Comparison of ENCODE assay signal across 24 cellular contexts in genomic region chrX:101691823-101692222, GRCh38.
"Had no signal": no experiment of that assay in that cellular context is flagged by ENCODE, and none has a peak within 500 bp of the region (broad histone marks: within the 10 kb centered on the region; RNA-seq: fewer than 3 reads in every experiment).

No MANE protein-coding gene starts in this region.

- H3K4me1 ChIP-seq: ascending aorta, esophagus squamous epithelium, gastrocnemius medialis, spleen, tibial nerve had no signal

- DNase-seq: activated CD4-positive, alpha-beta T cell treated with anti-CD3 and anti-CD28 coated beads for 48 hours; activated CD4-positive, alpha-beta T cell treated with anti-CD3 and anti-CD28 coated beads, Interleukin-2, amount 50 U/mL, for 48 hours; activated CD8-positive, alpha-beta memory T cell treated with anti-CD3 and anti-CD28 coated beads for 24 hours; activated effector memory CD4-positive, alpha-beta T cell treated with anti-CD3 and anti-CD28 coated beads, Interleukin-2, amount 50 U/mL, for 16 hours; activated naive CD4-positive, alpha-beta T cell treated with anti-CD3 and anti-CD28 coated beads for 36 hours; activated naive CD8-positive, alpha-beta T cell treated with anti-CD3 and anti-CD28 coated beads for 36 hours; brain microvascular endothelial cell; esophagus squamous epithelium; gastrocnemius medialis; glutamatergic neuron; islet precursor cell; naive B cell; nucleus accumbens; right cardiac atrium; spleen; stimulated activated naive CD4-positive, alpha-beta T cell; T-helper 17 cell; T1000; WERI-Rb-1 had no signal

- H3K36me3 ChIP-seq: ascending aorta, brain microvascular endothelial cell, esophagus squamous epithelium, gastrocnemius medialis, spleen, tibial nerve, WERI-Rb-1 had no signal

- H3K4me3 ChIP-seq: ascending aorta, coronary artery, esophagus squamous epithelium, gastrocnemius medialis, spleen, tibial nerve had no signal

- H3K4me1 Mint-ChIP-seq: mesothelial cell of epicardium had no signal

- H3K27me3 ChIP-seq: ascending aorta, brain microvascular endothelial cell, esophagus squamous epithelium, gastrocnemius medialis had no signal

- H3K27ac Mint-ChIP-seq: activated naive CD4-positive, alpha-beta T cell treated with anti-CD3 and anti-CD28 coated beads for 36 hours; activated naive CD8-positive, alpha-beta T cell treated with anti-CD3 and anti-CD28 coated beads for 36 hours; mesothelial cell of epicardium; naive B cell; T-helper 17 cell had no signal

- H3K9me3 ChIP-seq: ascending aorta, esophagus squamous epithelium, gastrocnemius medialis, spleen, tibial nerve had no signal

- H3K27ac ChIP-seq: ascending aorta, brain microvascular endothelial cell, coronary artery, esophagus squamous epithelium, gastrocnemius medialis, spleen, tibial nerve, WERI-Rb-1 had no signal

- H3K9me3 Mint-ChIP-seq: activated naive CD4-positive, alpha-beta T cell treated with anti-CD3 and anti-CD28 coated beads for 36 hours; activated naive CD8-positive, alpha-beta T cell treated with anti-CD3 and anti-CD28 coated beads for 36 hours had no signal

- ATAC-seq: activated CD4-positive, CD25-positive, alpha-beta regulatory T cell treated with anti-CD3 and anti-CD28 coated beads, Interleukin-2, amount 50 U/mL, for 24 hours; gastrocnemius medialis; right cardiac atrium; T-helper 17 cell had no signal

- H3K36me3 Mint-ChIP-seq: activated naive CD8-positive, alpha-beta T cell treated with anti-CD3 and anti-CD28 coated beads for 36 hours; mesothelial cell of epicardium; naive B cell had no signal

- H3K4me3 Mint-ChIP-seq: activated naive CD4-positive, alpha-beta T cell treated with anti-CD3 and anti-CD28 coated beads for 36 hours; activated naive CD8-positive, alpha-beta T cell treated with anti-CD3 and anti-CD28 coated beads for 36 hours; mesothelial cell of epicardium; naive B cell; T-helper 17 cell had no signal
